Comparison of ENCODE assay signal across 6 cellular contexts in genomic region chr10:133518517-133518916, GRCh38. TPM values are rescaled to one million over a fixed set of nuclear protein-coding genes. Genes with fewer than 3 reads are reported as not detected.
"Had no signal": no experiment of that assay in that cellular context is flagged by ENCODE, and none has a peak within 500 bp of the region (broad histone marks: within the 10 kb centered on the region; RNA-seq: fewer than 3 reads in every experiment).

No MANE protein-coding gene starts in this region.

RNA-seq across cellular contexts. Expression of gene CYP2E1, which starts 8.6 kb away (rescaled TPM):
- total RNA-seq: MCF 10A had no signal

RNA-seq across cellular contexts. Expression of gene SYCE1, which starts 46.9 kb away (rescaled TPM):
- total RNA-seq: LHCN-M2, MCF 10A, NCI-H460, OCI-LY7, PC-3, SJSA1 had no signal
